In the genomic region with DNA sequence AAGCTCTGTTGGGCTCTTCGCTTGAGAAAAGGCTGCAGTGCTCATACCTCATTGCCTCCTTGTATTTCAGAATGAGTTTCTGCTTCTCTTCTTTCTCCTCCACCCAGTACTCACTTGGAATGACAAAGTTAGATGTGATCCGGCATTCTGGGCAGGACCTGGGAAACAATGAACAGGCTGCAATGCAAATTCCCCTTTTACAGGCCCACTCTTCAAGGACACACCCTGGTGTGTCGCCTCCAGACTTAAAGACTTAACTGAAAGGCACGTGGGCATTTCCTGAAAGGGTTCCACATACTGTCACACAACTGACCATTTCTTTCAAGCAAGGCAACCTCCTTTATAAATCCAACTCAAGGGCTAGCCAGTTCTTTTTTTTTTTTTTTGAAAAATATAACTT, we compare ENCODE assay signal across 15 cellular contexts. TPM values are rescaled to one million over a fixed set of nuclear protein-coding genes. Genes with fewer than 3 reads are reported as not detected.
"Had no signal": no experiment of that assay in that cellular context is flagged by ENCODE, and none has a peak within 500 bp of the region (broad histone marks: within the 10 kb centered on the region; RNA-seq: fewer than 3 reads in every experiment).

No MANE protein-coding gene starts in this region.

- H3K27me3 Mint-ChIP-seq: activated T-helper 17 cell treated with anti-CD3 and anti-CD28 coated beads, Interleukin-2, amount 50 U/mL, for 72 hours had no signal

- DNase-seq: activated CD4-positive, alpha-beta T cell treated with anti-CD3 and anti-CD28 coated beads, Interleukin-2, amount 50 U/mL, for 48 hours; kidney; pancreas; retina; stimulated activated CD4-positive, alpha-beta T cell treated with anti-CD3 and anti-CD28 coated beads, Interleukin-15, amount 100 ng/mL, for 24 hours; stimulated activated CD4-positive, alpha-beta T cell treated with anti-CD3 and anti-CD28 coated beads, Interleukin-4, amount 100 ng/mL, for 24 hours; uterus had no signal

- H3K9me3 Mint-ChIP-seq: activated naive CD4-positive, alpha-beta T cell treated with anti-CD3 and anti-CD28 coated beads, Interleukin-2, amount 50 U/mL, for 72 hours; activated T-helper 17 cell treated with anti-CD3 and anti-CD28 coated beads, Interleukin-2, amount 50 U/mL, for 72 hours had no signal

- ATAC-seq: activated CD4-positive, CD25-positive, alpha-beta regulatory T cell treated with anti-CD3 and anti-CD28 coated beads, Interleukin-2, amount 50 U/mL, for 24 hours; activated naive CD4-positive, alpha-beta T cell treated with anti-CD3 and anti-CD28 coated beads, Interleukin-2, amount 50 U/mL, for 72 hours; activated T-helper 17 cell treated with anti-CD3 and anti-CD28 coated beads, Interleukin-2, amount 50 U/mL, for 72 hours had no signal

- H3K27me3 ChIP-seq: breast epithelium, esophagus muscularis mucosa, pancreas, uterus had no signal

- H3K27ac ChIP-seq: breast epithelium, esophagus muscularis mucosa, pancreas, uterus had no signal

- H3K9me3 ChIP-seq: breast epithelium, esophagus muscularis mucosa, pancreas, uterus had no signal

- H3K36me3 ChIP-seq: uterus had no signal

- H3K4me1 ChIP-seq: breast epithelium, esophagus muscularis mucosa, uterus had no signal

- H3K4me3 ChIP-seq: breast epithelium, esophagus muscularis mucosa, pancreas, uterus had no signal

RNA-seq across cellular contexts. Expression of a gene that starts 51.9 kb away (rescaled TPM):
- total RNA-seq: cerebellum, esophagus muscularis mucosa, fibroblast of villous mesenchyme, uterus had no signal
- polyA plus RNA-seq: liver had no signal
